11 cellular contexts compared by ENCODE assay signal in the genomic region with DNA sequence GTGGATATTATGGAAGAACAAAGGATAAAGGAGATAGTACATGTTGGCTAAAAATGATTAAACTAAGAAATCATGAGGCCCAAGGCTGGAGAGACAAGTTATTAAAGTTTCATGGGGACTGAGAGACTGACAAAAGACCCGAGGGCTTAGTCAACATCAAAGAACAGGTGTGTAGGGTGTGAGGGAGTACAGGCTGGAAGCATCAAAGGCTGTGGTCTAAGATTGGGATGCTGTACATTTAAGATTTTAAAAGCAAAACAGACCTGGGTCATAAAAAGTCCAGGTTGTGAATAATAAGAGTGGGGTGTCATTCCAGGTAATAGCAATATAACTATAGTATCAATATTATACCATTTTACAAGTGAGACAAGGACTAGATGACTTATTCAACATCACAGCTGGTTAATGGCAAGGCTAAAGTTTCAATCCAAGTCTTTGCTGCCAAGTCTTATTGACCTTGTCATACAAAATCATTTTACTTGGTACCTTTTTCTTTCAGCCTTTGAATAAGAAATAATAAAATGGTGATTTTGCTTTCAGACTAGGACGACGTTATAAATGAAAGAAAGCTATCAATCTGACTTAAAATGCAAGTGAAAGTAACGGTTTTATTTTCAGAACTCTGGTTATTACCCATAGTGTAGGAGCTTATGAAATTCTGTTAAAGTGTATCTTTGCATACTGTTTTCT.
DNase-seq lines count a peak whose midpoint lies in the region; ATAC-seq and TF ChIP-seq lines count a peak whose summit lies in the region.
"Had no signal": no experiment of that assay in that cellular context is flagged by ENCODE, and none has a peak within 500 bp of the region (broad histone marks: within the 10 kb centered on the region; RNA-seq: fewer than 3 reads in every experiment).

No MANE protein-coding gene starts in this region.

- no peak for TF ChIP-seq CTCF in breast epithelium (IDR thresholded peaks at IDR 0.05)
- TF ChIP-seq CTCF in PC-9 (conservative IDR thresholded peaks at IDR 0.05) = no peak

- ATAC-seq in GM18873 (IDR thresholded peaks at IDR 0.05; ENCODE audit: low FRiP score, unreplicated experiment) (peak; percentile 67), HG02588 (IDR thresholded peaks at IDR 0.05; ENCODE audit: unreplicated experiment) (peak; percentile 68), HG03460 (IDR thresholded peaks at IDR 0.05; ENCODE audit: unreplicated experiment) (peak; percentile 83)

- no peaks in the 10 kb centered on the region for H3K9me3 ChIP-seq in CD4-positive, alpha-beta memory T cell (ENCODE audit: control insufficient read depth in 1 of 2, low read length in 2 of 2)
- no peaks in the 10 kb centered on the region for H3K9me3 ChIP-seq in breast epithelium
- no peaks in the 10 kb centered on the region; the same call in 1 of the 2 replicates for H3K9me3 ChIP-seq in PC-9 (ENCODE audit: insufficient read depth, low read depth)
- H3K9me3 ChIP-seq: BLaER1 treated with 17β-estradiol and CSF1 and Interleukin-3, amounts not matched to agents 10 nM and 100 nM had no signal

- no peaks in the 10 kb centered on the region for H3K27me3 Mint-ChIP-seq in CD4-positive, alpha-beta memory T cell

- H3K4me2 ChIP-seq in PC-9 = no peak overlapping the region
- H3K4me2 ChIP-seq: BLaER1 treated with 17β-estradiol and CSF1 and Interleukin-3, amounts not matched to agents 10 nM and 100 nM; neural progenitor cell had no signal

- peaks cover 6% of the 10 kb centered on the region in 2 donors for H3K36me3 Mint-ChIP-seq in CD4-positive, alpha-beta memory T cell
- H3K36me3 Mint-ChIP-seq: neural progenitor cell had no signal

- H3K4me3 Mint-ChIP-seq in CD4-positive, alpha-beta memory T cell = no peak overlapping the region
- H3K4me3 Mint-ChIP-seq: neural progenitor cell had no signal

- peak overlapping the region; percentile 25 for H3K27ac ChIP-seq in CD4-positive, alpha-beta memory T cell (ENCODE audit: low read depth, low read length)
- H3K27ac ChIP-seq in breast epithelium = no peak overlapping the region
- no peak overlapping the region for H3K27ac ChIP-seq in PC-9
- H3K27ac ChIP-seq: BLaER1 treated with 17β-estradiol and CSF1 and Interleukin-3, amounts not matched to agents 10 nM and 100 nM; neural progenitor cell had no signal

- 0 out of 2 replicates have a peak, but pooled peaks cover 5% of the 10 kb centered on the region for H3K79me2 ChIP-seq in PC-9 (ENCODE audit: low read depth)

- no TSS peak for BruUV-seq in PC-9 (replicated peaks; lab: Mats Ljungman, UMichigan)

- H3F3A ChIP-seq in PC-9 (ENCODE audit: insufficient read depth, low read depth) = 0 out of 2 replicates have a peak, but pooled peaks cover 3% of the 10 kb centered on the region

- peaks cover 81% of the 10 kb centered on the region for H3K4me1 ChIP-seq in CD4-positive, alpha-beta memory T cell (ENCODE audit: insufficient read depth, low read length)
- H3K4me1 ChIP-seq in breast epithelium (no peaks in the 10 kb centered on the region), PC-9 (replicated peaks; ENCODE audit: insufficient read depth) (peaks cover 11% of the 10 kb centered on the region)
- H3K4me1 ChIP-seq: neural progenitor cell had no signal

- H3K36me3 ChIP-seq in CD4-positive, alpha-beta memory T cell (ENCODE audit: insufficient read depth, low read length) = no peaks in the 10 kb centered on the region
- H3K36me3 ChIP-seq in breast epithelium (no peaks in the 10 kb centered on the region), PC-9 (ENCODE audit: low read depth) (no peaks in the 10 kb centered on the region)
- H3K36me3 ChIP-seq: BLaER1 treated with 17β-estradiol and CSF1 and Interleukin-3, amounts not matched to agents 10 nM and 100 nM; neural progenitor cell had no signal

- no peaks in the 10 kb centered on the region for H3K9me2 ChIP-seq in PC-9 (ENCODE audit: insufficient read depth)

- peaks cover 31 to 45% (median 38%) of the 10 kb centered on the region in 4 donors for H3K4me1 Mint-ChIP-seq in CD4-positive, alpha-beta memory T cell

- no peaks in the 10 kb centered on the region for H4K20me1 ChIP-seq in PC-9 (ENCODE audit: insufficient read depth)
- H4K20me1 ChIP-seq: BLaER1 treated with 17β-estradiol and CSF1 and Interleukin-3, amounts not matched to agents 10 nM and 100 nM had no signal

- H3K27me3 ChIP-seq in CD4-positive, alpha-beta memory T cell (ENCODE audit: insufficient read depth, low read length) = no peaks in the 10 kb centered on the region
- H3K27me3 ChIP-seq in breast epithelium (no peaks in the 10 kb centered on the region), PC-9 (ENCODE audit: insufficient read depth, low read depth) (no peaks in the 10 kb centered on the region)
- H3K27me3 ChIP-seq: BLaER1 treated with 17β-estradiol and CSF1 and Interleukin-3, amounts not matched to agents 10 nM and 100 nM; neural progenitor cell had no signal

- H3K4me3 ChIP-seq in CD4-positive, alpha-beta memory T cell (ENCODE audit: low read length in 2 of 2) = peak overlapping the region in 1 of 2 donors; percentile 37
- H3K4me3 ChIP-seq in breast epithelium (no peak overlapping the region), PC-9 (no peak overlapping the region)
- H3K4me3 ChIP-seq: BLaER1 treated with 17β-estradiol and CSF1 and Interleukin-3, amounts not matched to agents 10 nM and 100 nM; neural progenitor cell had no signal

- peak overlapping the region in 1 of 7 donors; percentile 65 for H3K27ac Mint-ChIP-seq in CD4-positive, alpha-beta memory T cell
- H3K27ac Mint-ChIP-seq: neural progenitor cell had no signal

- peak in 1 of 5 donors; percentile 25 for DNase-seq in CD4-positive, alpha-beta memory T cell
- DNase-seq in breast epithelium (ENCODE audit: low spot score in 2 of 2) (no peak), PC-9 (no peak), NOMO-1 treated with DMSO at 0.1 percent for 48 hours (lab: John Stamatoyannopoulos, UW; ENCODE audit: unreplicated experiment) (no peak), amygdala (lab: John Stamatoyannopoulos, UW) (no peak)
- DNase-seq: NCI-H1105 had no signal

- peaks cover 0 to 1% (median 0%) of the 10 kb centered on the region in 8 donors for H3K9me3 Mint-ChIP-seq in CD4-positive, alpha-beta memory T cell
- H3K9me3 Mint-ChIP-seq: neural progenitor cell had no signal

- POLR2A ChIA-PET in CD4-positive, alpha-beta memory T cell (lab: Charles Lee; ENCODE audit: partially characterized antibody) = interaction anchor here (0.7 to 7.9 kb wide), 7 partner anchors 9 to 80 kb away, joined by 3 to 59 read pairs (median 3); no protein-coding TSS in a partner anchor
- POLR2A ChIA-PET in PC-9 (lab: Charles Lee; ENCODE audit: unreplicated experiment) = no interaction called here

- intact Hi-C loops in CD4-positive, alpha-beta memory T cell (cut with micrococcal nuclease) = loop anchor here (5.0 kb wide), 1 partner anchor 209 kb away; no protein-coding TSS in a partner anchor
- intact Hi-C loops in breast epithelium (cut with DNase I; ENCODE audit: low total_unique reads) (no loop called here), PC-9 (cut with micrococcal nuclease; ENCODE audit: unreplicated experiment) (no loop called here)

- CTCF ChIA-PET in CD4-positive, alpha-beta memory T cell (lab: Charles Lee; ENCODE audit: partially characterized antibody) = interaction anchor here (1.3 to 3.3 kb wide), 4 partner anchors 10 to 212 kb away, joined by 3 to 17 read pairs (median 6); no protein-coding TSS in a partner anchor
- CTCF ChIA-PET in PC-9 (lab: Charles Lee) = no interaction called here

- TF ChIP-seq POLR2A in breast epithelium (IDR thresholded peaks at IDR 0.05) = no peak

- no peak overlapping the region for H2AFZ ChIP-seq in PC-9
- H2AFZ ChIP-seq: neural progenitor cell had no signal
